ENCODE assay signal across 9 cellular contexts in genomic region chr15:60993948-60994347, GRCh38.
"Had no signal": no experiment of that assay in that cellular context is flagged by ENCODE, and none has a peak within 500 bp of the region (broad histone marks: within the 10 kb centered on the region; RNA-seq: fewer than 3 reads in every experiment).

No MANE protein-coding gene starts in this region.

- H3K27ac ChIP-seq: GM23248 had no signal

- ATAC-seq: GM23338, HCT116 had no signal

- H2AFZ ChIP-seq: GM23248, GM23338 had no signal

- H3K4me2 ChIP-seq: GM23338 had no signal

- DNase-seq: GM23248, GOT3, H7, H9, HCEC 1CT, HFFc6 had no signal

- H3K4me3 ChIP-seq: GM23248, GM23338, HAP-1 had no signal

- H3K36me3 ChIP-seq: HAP-1 had no signal
